ENCODE assay signal across 8 cellular contexts in genomic region chr22:20456064-20456721, GRCh38. TPM values are rescaled to one million over a fixed set of nuclear protein-coding genes. Genes with fewer than 3 reads are reported as not detected.
DNase-seq lines count a peak whose midpoint lies in the region; ATAC-seq and TF ChIP-seq lines count a peak whose summit lies in the region.

No MANE protein-coding gene starts in this region.

- H3K27me3 ChIP-seq in BLaER1, result no peaks in the 10 kb centered on the region
- no peaks in the 10 kb centered on the region for H3K27me3 ChIP-seq in kidney epithelial cell (ENCODE audit: control insufficient read depth, insufficient read depth, low read length)

- DNase-seq in NCI-H2196 (lab: John Stamatoyannopoulos, UW; ENCODE audit: unreplicated experiment) (peak; percentile 60), cerebellar cortex (ENCODE audit: low spot score) (peak; percentile 75), kidney epithelial cell (ENCODE audit: low read depth) (peak; percentile 38), 8988T (no peak)
- peak; percentile 39 for DNase-seq in activated CD4-positive, CD25-positive, alpha-beta regulatory T cell treated with anti-CD3 and anti-CD28 coated beads, Interleukin-2, amount 50 U/mL, for 16 hours (ENCODE audit: low read depth, low spot score)
- peak; percentile 75 for DNase-seq in stimulated activated CD4-positive, alpha-beta T cell treated with anti-CD3 and anti-CD28 coated beads, Interleukin-1b, Interleukin-23, amount 100 ng/mL, for 48 hours

- H3K4me3 ChIP-seq in BLaER1 (no peak overlapping the region), kidney epithelial cell (ENCODE audit: low read depth, low read length) (no peak overlapping the region)

- no peaks in the 10 kb centered on the region for H4K20me1 ChIP-seq in BLaER1

- H3K36me3 ChIP-seq in BLaER1 (peaks cover 43% of the 10 kb centered on the region), kidney epithelial cell (ENCODE audit: control insufficient read depth, insufficient read depth, low read length) (peaks cover 4% of the 10 kb centered on the region)

- peaks cover 14% of the 10 kb centered on the region for H3K4me1 ChIP-seq in BLaER1

- ATAC-seq in GM21619 (IDR thresholded peaks at IDR 0.05; ENCODE audit: unreplicated experiment), result peak; percentile 58

- peak overlapping the region; percentile 42 for H3K4me2 ChIP-seq in BLaER1

- peak overlapping the region; percentile 71 for H3K27ac ChIP-seq in BLaER1

- peak; percentile 89 for TF ChIP-seq CTCF in kidney epithelial cell (IDR thresholded peaks at IDR 0.05; ENCODE audit: insufficient read depth, low read length, poor library complexity, severe bottlenecking)

- H3K9me3 ChIP-seq in BLaER1, result no peaks in the 10 kb centered on the region

- H3K9ac ChIP-seq in BLaER1, result peak overlapping the region; percentile 36; the same call in 1 of the 2 replicates

RNA-seq across cellular contexts. Expression of gene SCARF2, which starts 18.6 kb away (rescaled TPM):
- total RNA-seq in kidney epithelial cell, result 33.6 and 39.9 TPM in 2 replicates

RNA-seq across cellular contexts. Expression of gene KLHL22, which starts 39.4 kb away (rescaled TPM):
- 18.6 and 28.2 TPM in 2 replicates for total RNA-seq in kidney epithelial cell

RNA-seq across cellular contexts. Expression of gene MED15, which starts 51.2 kb away (rescaled TPM):
- total RNA-seq in kidney epithelial cell, result 74.3 and 79.8 TPM in 2 replicates
